Comparison of ENCODE assay signal across 17 cellular contexts in the genomic region with DNA sequence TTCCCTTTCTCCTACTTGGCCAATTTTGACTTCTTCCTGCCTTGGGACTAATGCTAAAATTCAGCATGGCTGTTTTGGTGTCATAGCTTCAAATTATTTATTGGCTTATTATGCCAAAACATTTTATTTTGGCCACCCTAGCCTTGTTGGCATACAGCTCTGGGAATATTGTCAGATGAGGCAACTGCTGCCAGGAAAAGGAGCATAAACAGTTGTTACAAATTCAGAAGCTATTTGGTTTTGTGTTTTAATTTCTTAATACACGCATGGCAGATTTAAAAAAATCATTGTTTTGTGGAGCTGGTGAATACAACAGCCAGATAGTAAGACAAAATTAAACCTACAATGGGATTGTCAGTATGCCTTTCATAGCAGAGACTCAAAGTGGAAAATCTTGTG.
A peak's percentile ranks its signal among the peaks of the same experiment; 100 is the strongest.
DNase-seq lines count a peak whose midpoint lies in the region; ATAC-seq and TF ChIP-seq lines count a peak whose summit lies in the region.
"Had no signal": no experiment of that assay in that cellular context is flagged by ENCODE, and none has a peak within 500 bp of the region (broad histone marks: within the 10 kb centered on the region; RNA-seq: fewer than 3 reads in every experiment).

No MANE protein-coding gene starts in this region.

- H3K4me3 Mint-ChIP-seq in natural killer cell: no peak overlapping the region
- no peak overlapping the region for H3K4me3 Mint-ChIP-seq in activated naive CD4-positive, alpha-beta T cell treated with anti-CD3 and anti-CD28 coated beads for 36 hours
- H3K4me3 Mint-ChIP-seq: CD4-positive, CD25-positive, alpha-beta regulatory T cell had no signal

- H2AFZ ChIP-seq in smooth muscle cell (ENCODE audit: low read depth): no peak overlapping the region

- H3K27me3 ChIP-seq in brain microvascular endothelial cell (replicated peaks): no peaks in the 10 kb centered on the region
- H3K27me3 ChIP-seq in left lung: no peaks in the 10 kb centered on the region
- no peaks in the 10 kb centered on the region for H3K27me3 ChIP-seq in smooth muscle cell (ENCODE audit: low read depth)
- H3K27me3 ChIP-seq: esophagus squamous epithelium had no signal

- H3K9me3 Mint-ChIP-seq in natural killer cell: no peaks in the 10 kb centered on the region
- H3K9me3 Mint-ChIP-seq in activated naive CD4-positive, alpha-beta T cell treated with anti-CD3 and anti-CD28 coated beads for 36 hours: no peaks in the 10 kb centered on the region

- peaks cover 0 to 14% of the 10 kb centered on the region in 2 donors for H3K4me1 ChIP-seq in left lung
- H3K4me1 ChIP-seq in smooth muscle cell (ENCODE audit: low read depth): peaks cover 7% of the 10 kb centered on the region

- no peaks in the 10 kb centered on the region for H3K79me2 ChIP-seq in smooth muscle cell (ENCODE audit: low read depth)

- no peak for TF ChIP-seq CTCF in brain microvascular endothelial cell (IDR thresholded peaks at IDR 0.05; ENCODE audit: low read depth, low read length, missing control alignments)
- TF ChIP-seq CTCF in left lung (IDR thresholded peaks at IDR 0.05): no peak
- TF ChIP-seq CTCF in smooth muscle cell (IDR thresholded peaks at IDR 0.05; ENCODE audit: borderline replicate concordance, insufficient read depth, poor library complexity, severe bottlenecking): no peak
- TF ChIP-seq CTCF in natural killer cell (IDR thresholded peaks at IDR 0.05): no peak

- H3K9me3 ChIP-seq in left lung: no peaks in the 10 kb centered on the region
- no peaks in the 10 kb centered on the region for H3K9me3 ChIP-seq in smooth muscle cell (replicated peaks; ENCODE audit: low read depth)
- H3K9me3 ChIP-seq: esophagus squamous epithelium had no signal

- in situ Hi-C loops in brain microvascular endothelial cell (cut with HindIII; ENCODE audit: low pct_ligation_motif_present, low sequenced_read_pairs): no loop called here

- CTCF ChIA-PET in activated naive CD4-positive, alpha-beta T cell treated with anti-CD3 and anti-CD28 coated beads for 36 hours (lab: Charles Lee): no interaction called here

- H3F3A ChIP-seq in smooth muscle cell (ENCODE audit: low read depth): no peaks in the 10 kb centered on the region

- no peaks in the 10 kb centered on the region for H3K36me3 Mint-ChIP-seq in natural killer cell
- H3K36me3 Mint-ChIP-seq in activated naive CD4-positive, alpha-beta T cell treated with anti-CD3 and anti-CD28 coated beads for 36 hours (ENCODE audit: low read depth): no peaks in the 10 kb centered on the region
- H3K36me3 Mint-ChIP-seq: CD4-positive, CD25-positive, alpha-beta regulatory T cell had no signal

- H3K4me2 ChIP-seq in smooth muscle cell: peak overlapping the region; percentile 11

- no peaks in the 10 kb centered on the region for H4K20me1 ChIP-seq in smooth muscle cell (ENCODE audit: low read depth)

- intact Hi-C loops in left lung (cut with DNase I): no loop called here
- intact Hi-C loops in natural killer cell (cut with micrococcal nuclease): no loop called here
- intact Hi-C loops in activated naive CD4-positive, alpha-beta T cell treated with anti-CD3 and anti-CD28 coated beads for 36 hours (cut with micrococcal nuclease): no loop called here

- H3K4me3 ChIP-seq in brain microvascular endothelial cell (ENCODE audit: low read depth, low read length) (no peak overlapping the region), left lung (no peak overlapping the region), smooth muscle cell (no peak overlapping the region)
- H3K4me3 ChIP-seq: esophagus squamous epithelium, GM12878 had no signal

- no peak overlapping the region for H3K27ac Mint-ChIP-seq in natural killer cell
- no peak overlapping the region for H3K27ac Mint-ChIP-seq in activated naive CD4-positive, alpha-beta T cell treated with anti-CD3 and anti-CD28 coated beads for 36 hours
- H3K27ac Mint-ChIP-seq: CD4-positive, CD25-positive, alpha-beta regulatory T cell had no signal

- H3K27ac ChIP-seq in brain microvascular endothelial cell: peak overlapping the region; percentile 91
- H3K27ac ChIP-seq in left lung: peak overlapping the region; percentile 20 to 41
- peak overlapping the region; percentile 29 for H3K27ac ChIP-seq in smooth muscle cell (ENCODE audit: low read depth)
- H3K27ac ChIP-seq: esophagus squamous epithelium had no signal

- no peak overlapping the region for H3K9ac ChIP-seq in smooth muscle cell (ENCODE audit: low read depth)

- no peaks in the 10 kb centered on the region for H3K4me1 Mint-ChIP-seq in natural killer cell
- H3K4me1 Mint-ChIP-seq in activated naive CD4-positive, alpha-beta T cell treated with anti-CD3 and anti-CD28 coated beads for 36 hours (ENCODE audit: low read depth): no peaks in the 10 kb centered on the region
- H3K4me1 Mint-ChIP-seq: CD4-positive, CD25-positive, alpha-beta regulatory T cell had no signal

- H3K36me3 ChIP-seq in brain microvascular endothelial cell (replicated peaks) (peaks cover 2% of the 10 kb centered on the region), left lung (no peaks in the 10 kb centered on the region), smooth muscle cell (ENCODE audit: low read depth) (peaks cover 7% of the 10 kb centered on the region)
- H3K36me3 ChIP-seq: esophagus squamous epithelium had no signal

- 97% methylated on average over 1 of the region's 1 CpG for WGBS in smooth muscle cell (ENCODE audit: low lambda C conversion rate)

- DNase-seq in LHCN-M2 (ENCODE audit: low read depth): peak; percentile 35
- no peak for DNase-seq in brain microvascular endothelial cell
- DNase-seq in left lung: no peak
- no peak for DNase-seq in smooth muscle cell (lab: John Stamatoyannopoulos, UW; ENCODE audit: unreplicated experiment)
- DNase-seq in natural killer cell: no peak
- no peak for DNase-seq in activated naive CD4-positive, alpha-beta T cell treated with anti-CD3 and anti-CD28 coated beads for 36 hours
- DNase-seq: activated CD8-positive, alpha-beta memory T cell treated with anti-CD3 and anti-CD28 coated beads for 24 hours; activated naive CD4-positive, alpha-beta T cell; CD4-positive, CD25-positive, alpha-beta regulatory T cell; esophagus squamous epithelium; Kasumi-1; NCI-H526 treated with DMSO at 0.1 percent for 48 hours; retina; stimulated activated naive CD8-positive, alpha-beta T cell treated with anti-CD3 and anti-CD28 coated beads, Interleukin-15, Interleukin-2, amounts not matched to agents 100 U/mL and 50 U/mL, for 24 hours had no signal

- ATAC-seq in left lung (no peak), natural killer cell (no peak), HG03439 (IDR thresholded peaks at IDR 0.05; ENCODE audit: unreplicated experiment) (no peak), HG02798 (IDR thresholded peaks at IDR 0.05; ENCODE audit: poor library complexity, unreplicated experiment) (no peak)
- ATAC-seq: GM12878; stimulated activated naive CD8-positive, alpha-beta T cell treated with anti-CD3 and anti-CD28 coated beads, Interleukin-15, Interleukin-2, amounts not matched to agents 100 U/mL and 50 U/mL, for 24 hours had no signal

- H3K27me3 Mint-ChIP-seq in natural killer cell (ENCODE audit: low read depth in 2 of 2): peaks cover 12 to 15% of the 10 kb centered on the region in 2 donors
- no peaks in the 10 kb centered on the region for H3K27me3 Mint-ChIP-seq in activated naive CD4-positive, alpha-beta T cell treated with anti-CD3 and anti-CD28 coated beads for 36 hours (ENCODE audit: low read depth)

Comparison
In these comparisons a context has a peak if more than half of its experiments do, and no peak if none do; other contexts are left out.
1. H3K27ac ChIP-seq: peak in every context shown above with its lines; median percentile 91 in brain microvascular endothelial cell; 30 in left lung; 29 in smooth muscle cell.